In the genomic region with DNA sequence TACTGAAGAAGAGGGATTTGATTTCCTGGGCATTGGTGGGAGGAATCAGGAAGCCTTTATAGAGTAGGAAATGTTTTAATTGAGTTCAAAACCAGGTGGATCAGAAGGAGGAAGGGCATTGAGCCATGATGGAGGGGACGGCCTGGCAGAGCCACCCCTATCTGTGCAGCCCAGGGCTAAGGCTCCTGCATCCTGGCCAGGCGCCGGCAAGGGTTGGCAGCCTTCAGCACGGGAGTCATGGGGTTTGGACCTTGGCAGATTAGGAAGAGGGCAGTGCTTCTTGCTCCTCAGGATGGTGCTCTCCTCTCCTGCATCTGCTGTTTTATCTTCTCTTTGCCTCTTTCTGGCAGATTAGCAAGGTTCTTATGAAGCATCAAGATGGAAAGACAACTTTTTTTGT, we compare ENCODE assay signal across 19 cellular contexts.
"Had no signal": no experiment of that assay in that cellular context is flagged by ENCODE, and none has a peak within 500 bp of the region (broad histone marks: within the 10 kb centered on the region; RNA-seq: fewer than 3 reads in every experiment).

No MANE protein-coding gene starts in this region.

- H3K9ac ChIP-seq: parathyroid adenoma had no signal

- H3K4me2 ChIP-seq: smooth muscle cell had no signal

- DNase-seq: immature natural killer cell; left ventricle myocardium inferior; naive thymus-derived CD8-positive, alpha-beta T cell; occipital lobe; stimulated activated CD4-positive, alpha-beta T cell treated with anti-CD3 and anti-CD28 coated beads, Interleukin-1b, Interleukin-23, amount 100 ng/mL, for 48 hours; stimulated activated CD4-positive, alpha-beta T cell treated with anti-CD3 and anti-CD28 coated beads, Interleukin-2, amount 100 ng/mL, for 48 hours; stimulated activated CD4-positive, alpha-beta T cell treated with anti-CD3 and anti-CD28 coated beads, Interleukin-4, amount 100 ng/mL, for 4 hours; stimulated activated CD8-positive, alpha-beta memory T cell treated with anti-CD3 and anti-CD28 coated beads, Interleukin-4, amount 100 ng/mL, for 48 hours; stimulated activated naive CD4-positive, alpha-beta T cell treated with Interleukin-2 at 50 U/mL for 16 hours; stimulated activated naive CD8-positive, alpha-beta T cell treated with anti-CD3 and anti-CD28 coated beads, Interleukin-15, amount 100 ng/mL, for 72 hours had no signal

- H3K9me3 ChIP-seq: left ventricle myocardium inferior, neutrophil, right atrium auricular region, right lobe of liver, tibial nerve, vagina had no signal

- H3K4me3 ChIP-seq: left ventricle myocardium inferior, lung, right atrium auricular region, right lobe of liver, smooth muscle cell, tibial nerve, vagina had no signal

- H3K27me3 ChIP-seq: neutrophil, right atrium auricular region, right lobe of liver, tibial nerve, vagina had no signal

- ATAC-seq: naive thymus-derived CD8-positive, alpha-beta T cell; right lobe of liver; stimulated activated memory B cell treated with anti-CD40 and anti-IgM and Interleukin-4, amounts not matched to agents 10 μg/mL and 1 μg/mL and 100 μg/mL, for 72 hours; stimulated activated naive CD8-positive, alpha-beta T cell treated with anti-CD3 and anti-CD28 coated beads, Interleukin-15, amount 100 ng/mL, for 72 hours had no signal

- H3K36me3 ChIP-seq: right lobe of liver had no signal

- H3K27ac ChIP-seq: left ventricle myocardium inferior, neutrophil, parathyroid adenoma, right atrium auricular region, right lobe of liver, tibial nerve, vagina had no signal
